ENCODE assay signal across 19 cellular contexts in genomic region chr1:39829791-39830533, GRCh38. TPM values are rescaled to one million over a fixed set of nuclear protein-coding genes. Genes with fewer than 3 reads are reported as not detected.
DNase-seq lines count a peak whose midpoint lies in the region; ATAC-seq and TF ChIP-seq lines count a peak whose summit lies in the region.
"Had no signal": no experiment of that assay in that cellular context is flagged by ENCODE, and none has a peak within 500 bp of the region (broad histone marks: within the 10 kb centered on the region; RNA-seq: fewer than 3 reads in every experiment).

No MANE protein-coding gene starts in this region.

- H3K27me3 ChIP-seq in HCT116 (ENCODE audit: insufficient read depth, low read length) (no peaks in the 10 kb centered on the region), smooth muscle cell (ENCODE audit: low read depth) (no peaks in the 10 kb centered on the region)
- H3K27me3 ChIP-seq: esophagus squamous epithelium, pancreas had no signal

- no TSS peak for BruUV-seq in HCT116 (replicated peaks; lab: Mats Ljungman, UMichigan)

- 0 out of 2 replicates have a peak, but pooled peaks have one; percentile 15 for ATAC-seq in HCT116
- ATAC-seq: pancreas had no signal

- H4K20me1 ChIP-seq in HCT116 (ENCODE audit: insufficient read depth) (no peaks in the 10 kb centered on the region), smooth muscle cell (ENCODE audit: low read depth) (no peaks in the 10 kb centered on the region)

- H3K79me2 ChIP-seq in HCT116 (ENCODE audit: insufficient read depth, low read length) (no peaks in the 10 kb centered on the region), smooth muscle cell (ENCODE audit: low read depth) (no peaks in the 10 kb centered on the region)

- intact Hi-C loops in HCT116 (cut with micrococcal nuclease): no loop called here

- no peaks in the 10 kb centered on the region for H3K4me1 ChIP-seq in HCT116 (ENCODE audit: control insufficient read depth in 1 of 2, insufficient read depth in 2 of 2, low read length in 2 of 2)
- peaks cover 11% of the 10 kb centered on the region for H3K4me1 ChIP-seq in smooth muscle cell (ENCODE audit: low read depth)
- H3K4me1 ChIP-seq: tibial artery had no signal

- H3K9ac ChIP-seq in HCT116 (ENCODE audit: low read length): no peak overlapping the region
- H3K9ac ChIP-seq in smooth muscle cell (ENCODE audit: low read depth): peak overlapping the region; percentile 16
- H3K9ac ChIP-seq: KMS-11 had no signal

- RAD21 ChIA-PET in HCT116 (lab: Charles Lee; ENCODE audit: low non-redundant PET in 1 of 2, low total read pairs in 2 of 2, uncharacterized antibody in 2 of 2, unreplicated experiment in 2 of 2): no interaction called here

- no peak overlapping the region for H2AFZ ChIP-seq in HCT116 (ENCODE audit: low read depth, low read length, poor library complexity, severe bottlenecking)
- H2AFZ ChIP-seq in smooth muscle cell (ENCODE audit: low read depth): no peak overlapping the region

- WGBS in smooth muscle cell (ENCODE audit: low lambda C conversion rate): 34% methylated on average over 6 of the region's 6 CpGs

- H3F3A ChIP-seq in smooth muscle cell (ENCODE audit: low read depth): no peaks in the 10 kb centered on the region

- TF ChIP-seq CTCF in HCT116 (IDR thresholded peaks at IDR 0.05 in 2 of 3, conservative IDR thresholded peaks at IDR 0.05 in 1 of 3; ENCODE audit: borderline replicate concordance in 1 of 3, insufficient read depth in 1 of 3, low read depth in 2 of 3, low read length in 2 of 3) (no peak), smooth muscle cell (IDR thresholded peaks at IDR 0.05; ENCODE audit: borderline replicate concordance, insufficient read depth, poor library complexity, severe bottlenecking) (no peak)

- H3K4me2 ChIP-seq in HCT116 (ENCODE audit: low read length): no peak overlapping the region
- peak overlapping the region; percentile 4 for H3K4me2 ChIP-seq in smooth muscle cell
- H3K4me2 ChIP-seq: KMS-11 had no signal

- TF ChIP-seq POLR2A in HCT116 (IDR thresholded peaks at IDR 0.05; ENCODE audit: borderline replicate concordance, extremely low read depth, insufficient read depth, insufficient read length): no peak

- no peaks in the 10 kb centered on the region for H3K9me3 ChIP-seq in HCT116 (ENCODE audit: control insufficient read depth in 1 of 2, insufficient read depth in 1 of 2, low read depth in 1 of 2, low read length in 2 of 2)
- no peaks in the 10 kb centered on the region for H3K9me3 ChIP-seq in smooth muscle cell (replicated peaks; ENCODE audit: low read depth)
- H3K9me3 ChIP-seq: esophagus squamous epithelium, pancreas, tibial artery had no signal

- H3K9me2 ChIP-seq in HCT116 (ENCODE audit: insufficient read depth): no peaks in the 10 kb centered on the region

- DNase-seq in HCT116 (ENCODE audit: low read depth, low spot score) (no peak), RKO (ENCODE audit: low spot score) (peak; percentile 12), fibroblast of peridontal ligament (ENCODE audit: extremely low read depth) (peak; percentile 13), smooth muscle cell (lab: John Stamatoyannopoulos, UW; ENCODE audit: unreplicated experiment) (no peak), activated gamma-delta T cell (lab: John Stamatoyannopoulos, UW) (no peak), HK-2 (ENCODE audit: unreplicated experiment) (no peak)
- no peak for DNase-seq in activated naive CD4-positive, alpha-beta T cell treated with anti-CD3 and anti-CD28 coated beads, Interleukin-2, amount 50 U/mL, for 16 hours
- DNase-seq: activated naive CD4-positive, alpha-beta T cell treated with anti-CD3 and anti-CD28 coated beads, Interleukin-2, amount 10 ng/mL, durations not matched to agents 7 days and 5 days; activated T-cell treated with anti-CD3 and anti-CD28 coated beads for 4 hours; dermis blood vessel endothelial cell; esophagus squamous epithelium; NCI-H345; pancreas; small intestine; tibial artery had no signal

- H3K27ac ChIP-seq in HCT116 (ENCODE audit: low read depth, low read length) (no peak overlapping the region), smooth muscle cell (ENCODE audit: low read depth) (peak overlapping the region; percentile 63)
- H3K27ac ChIP-seq: C4-2B, HL-60, KMS-11, pancreas, SK-N-MC, tibial artery had no signal

- no peak for TF ChIP-seq RAD21 in HCT116 (IDR thresholded peaks at IDR 0.05; ENCODE audit: low read depth)

- H3K4me3 ChIP-seq in HCT116 (replicated peaks in 1 of 2; ENCODE audit: low read depth in 1 of 2, low read length in 2 of 2) (no peak overlapping the region), smooth muscle cell (no peak overlapping the region)
- H3K4me3 ChIP-seq: esophagus squamous epithelium, pancreas, SK-N-MC, tibial artery had no signal

- no peaks in the 10 kb centered on the region for H3K36me3 ChIP-seq in HCT116 (ENCODE audit: control insufficient read depth in 1 of 2, insufficient read depth in 2 of 2, low read length in 2 of 2)
- H3K36me3 ChIP-seq in smooth muscle cell (ENCODE audit: low read depth): no peaks in the 10 kb centered on the region
- H3K36me3 ChIP-seq: esophagus squamous epithelium, pancreas had no signal

- POLR2A ChIA-PET in HCT116 (lab: Charles Lee): no interaction called here

- CTCF ChIA-PET in HCT116 (lab: Charles Lee): no interaction called here

TF ChIP-seq in HCT116, 20 proteins besides CTCF, POLR2A, EP300 and RAD21:
- TF ChIP-seq FOSL1 (IDR thresholded peaks at IDR 0.05; ENCODE audit: low read depth): no peak
- no peak for TF ChIP-seq YY1 (IDR thresholded peaks at IDR 0.05; ENCODE audit: extremely low read depth, insufficient replicate concordance, low read depth, low read length)
- no peak for TF ChIP-seq POLR2AphosphoS5 (IDR thresholded peaks at IDR 0.05; ENCODE audit: low read depth, low read length)
- no peak for TF ChIP-seq EZH2 (IDR thresholded peaks at IDR 0.05)
- no peak for TF ChIP-seq ZFX (IDR thresholded peaks at IDR 0.05)

RNA-seq across cellular contexts. Expression of gene BMP8B, which starts 41.3 kb away (rescaled TPM):
- total RNA-seq in HCT116 (2021; ENCODE audit: unreplicated experiment): 9.5 TPM
- 7.0 and 7.1 TPM in 2 replicates for polyA plus RNA-seq in HCT116 (2012)
- 0.27 TPM in 1 of 2 replicates, not detected in the other for total RNA-seq in smooth muscle cell
- polyA plus RNA-seq in smooth muscle cell: 0.06 TPM in 1 of 2 replicates, not detected in the other

RNA-seq across cellular contexts. Expression of gene TRIT1, which starts 53.3 kb away (rescaled TPM):
- total RNA-seq in HCT116 (2021; ENCODE audit: unreplicated experiment) (32.3 TPM), smooth muscle cell (22.1 and 26.7 TPM in 2 replicates)
- polyA plus RNA-seq in HCT116 (2012): 12.2 and 22.2 TPM in 2 replicates
- 12.8 and 19.7 TPM in 2 replicates for polyA plus RNA-seq in smooth muscle cell

RNA-seq across cellular contexts. Expression of gene OXCT2, which starts 58.8 kb away (rescaled TPM):
- total RNA-seq in HCT116 (2021; ENCODE audit: unreplicated experiment): 3.7 TPM
- 1.3 and 1.4 TPM in 2 replicates for polyA plus RNA-seq in HCT116 (2012)
- total RNA-seq in smooth muscle cell: not detected in 2 replicates
- not detected in 2 replicates for polyA plus RNA-seq in smooth muscle cell

Comparison
In these comparisons a context has a peak if more than half of its experiments do, and no peak if none do; other contexts are left out.
1. DNase-seq: peak in RKO (single experiment) and fibroblast of peridontal ligament (single experiment); none in HCT116 (single experiment), smooth muscle cell (single experiment), activated naive CD4-positive, alpha-beta T cell treated with anti-CD3 and anti-CD28 coated beads, Interleukin-2, amount 50 U/mL, for 16 hours (single experiment), activated gamma-delta T cell (single experiment) and HK-2 (single experiment).